ENCODE assay signal across 27 cellular contexts in the genomic region with DNA sequence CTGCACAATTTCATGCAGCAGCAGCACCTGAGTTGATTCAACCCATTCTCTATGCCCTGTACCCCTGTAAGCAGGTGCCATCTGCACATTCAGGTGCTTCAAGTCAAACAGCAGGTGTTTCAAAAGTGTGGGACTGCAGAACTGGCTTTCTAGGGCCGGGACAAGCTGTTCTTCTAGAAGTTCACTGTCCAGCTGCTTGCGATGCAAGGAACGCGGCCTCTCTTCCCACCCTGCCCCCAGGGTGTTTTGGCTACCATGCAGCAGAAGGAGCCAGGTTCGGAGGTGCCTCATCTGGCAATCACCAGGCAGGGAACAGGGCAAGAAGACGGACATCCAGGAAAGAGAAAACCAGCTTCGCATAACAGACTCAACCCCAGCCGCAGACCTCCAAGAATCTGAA. TPM values are rescaled to one million over a fixed set of nuclear protein-coding genes. Genes with fewer than 3 reads are reported as not detected.
DNase-seq lines count a peak whose midpoint lies in the region; ATAC-seq and TF ChIP-seq lines count a peak whose summit lies in the region.
"Had no signal": no experiment of that assay in that cellular context is flagged by ENCODE, and none has a peak within 500 bp of the region (broad histone marks: within the 10 kb centered on the region; RNA-seq: fewer than 3 reads in every experiment).

No MANE protein-coding gene starts in this region.

- H3K79me1 ChIP-seq in H9 (ENCODE audit: insufficient read depth, low read depth, low read length, poor library complexity, severe bottlenecking), result no peaks in the 10 kb centered on the region

- CTCF ChIA-PET in MCF 10A (lab: Yijun Ruan, JAX), result no interaction called here
- CTCF ChIA-PET in mammary epithelial cell (lab: Charles Lee; ENCODE audit: low non-redundant PET), result no interaction called here

- dilution Hi-C loops in mammary epithelial cell (cut with HindIII; ENCODE audit: low sequenced_read_pairs), result no loop called here

- intact Hi-C loops in MCF 10A (cut with micrococcal nuclease) (no loop called here), mammary epithelial cell (cut with micrococcal nuclease) (no loop called here), esophagus muscularis mucosa (cut with DNase I) (no loop called here)

- H3K9me3 ChIP-seq in mammary epithelial cell (replicated peaks; ENCODE audit: insufficient read depth, low read length) (peaks cover 35% of the 10 kb centered on the region), H9 (ENCODE audit: control insufficient read depth, low read depth, low read length) (peaks cover 4% of the 10 kb centered on the region), esophagus muscularis mucosa (peaks cover 0 to 21% (median 6%) of the 10 kb centered on the region in 4 donors)
- H3K9me3 ChIP-seq: BE2C had no signal

- H3K9me3 Mint-ChIP-seq in MCF 10A (ENCODE audit: unreplicated experiment) (peaks cover 9% of the 10 kb centered on the region), H9 (peaks cover 10 to 25% of the 10 kb centered on the region in 2 experiments; a peak in 4 of 5 replicates)
- H3K9me3 Mint-ChIP-seq in stimulated activated naive CD8-positive, alpha-beta T cell treated with anti-CD3 and anti-CD28 coated beads, Interleukin-15, amount 100 ng/mL, for 72 hours, result peaks cover 0 to 28% of the 10 kb centered on the region in 2 donors

- H3K4me3 Mint-ChIP-seq in MCF 10A (ENCODE audit: unreplicated experiment), result no peak overlapping the region
- H3K4me3 Mint-ChIP-seq in H9, result no peak overlapping the region
- H3K4me3 Mint-ChIP-seq in stimulated activated naive CD8-positive, alpha-beta T cell treated with anti-CD3 and anti-CD28 coated beads, Interleukin-15, amount 100 ng/mL, for 72 hours, result no peak overlapping the region
- H3K4me3 Mint-ChIP-seq: CD14-positive monocyte; CD8-positive, alpha-beta memory T cell; GM23338; T-helper 1 cell treated with Interleukin-12 subunit alpha and Interleukin-12 subunit beta and Interleukin-4 antibody, amounts not matched to agents 30 μg/mL and 1 μg/mL, for 36 hours had no signal

- no peak for ATAC-seq in stimulated activated naive CD8-positive, alpha-beta T cell treated with anti-CD3 and anti-CD28 coated beads, Interleukin-15, amount 100 ng/mL, for 72 hours
- no peak for ATAC-seq in HG03175 (IDR thresholded peaks at IDR 0.05; ENCODE audit: unreplicated experiment)
- ATAC-seq: GM12878, GM23338, Panc1 had no signal

- no peak overlapping the region for H2BK120ac ChIP-seq in H9 (ENCODE audit: low read depth, low read length, poor library complexity, severe bottlenecking)

- no peak overlapping the region for H2BK15ac ChIP-seq in H9 (ENCODE audit: low read depth, low read length)

- no peaks in the 10 kb centered on the region for H3K4me1 ChIP-seq in mammary epithelial cell (ENCODE audit: insufficient read depth, low read length)
- peaks cover 22% of the 10 kb centered on the region; the same call in 1 of the 2 replicates for H3K4me1 ChIP-seq in H9 (ENCODE audit: insufficient read depth, low read length)
- no peaks in the 10 kb centered on the region for H3K4me1 ChIP-seq in esophagus muscularis mucosa
- H3K4me1 ChIP-seq: BE2C had no signal

- in situ Hi-C loops in mammary epithelial cell (cut with MboI; ENCODE audit: low sequenced_read_pairs in 2 of 2), result no loop called here

- no peak overlapping the region for H4K91ac ChIP-seq in H9 (ENCODE audit: insufficient read length, low read depth, low read length)

- H3K9ac ChIP-seq in mammary epithelial cell (ENCODE audit: insufficient read depth, low read length) (no peak overlapping the region), H9 (ENCODE audit: extremely low read depth, insufficient read length, low read length) (no peak overlapping the region)

- H4K20me1 ChIP-seq in mammary epithelial cell (ENCODE audit: insufficient read depth, low read length) (no peaks in the 10 kb centered on the region), H9 (ENCODE audit: control insufficient read depth, insufficient read depth, insufficient read length) (no peaks in the 10 kb centered on the region)

- no peak overlapping the region for H3K18ac ChIP-seq in H9 (ENCODE audit: insufficient read length, low read depth, low read length)

- no peak overlapping the region for H3K27ac Mint-ChIP-seq in MCF 10A (ENCODE audit: low read depth, unreplicated experiment)
- H3K27ac Mint-ChIP-seq in H9, result no peak overlapping the region; a peak in 1 of 7 replicates
- no peak overlapping the region for H3K27ac Mint-ChIP-seq in stimulated activated naive CD8-positive, alpha-beta T cell treated with anti-CD3 and anti-CD28 coated beads, Interleukin-15, amount 100 ng/mL, for 72 hours
- H3K27ac Mint-ChIP-seq: CD14-positive monocyte; CD8-positive, alpha-beta memory T cell; GM23338; T-helper 1 cell treated with Interleukin-12 subunit alpha and Interleukin-12 subunit beta and Interleukin-4 antibody, amounts not matched to agents 30 μg/mL and 1 μg/mL, for 36 hours had no signal

- no peaks in the 10 kb centered on the region for H3K36me3 Mint-ChIP-seq in MCF 10A (ENCODE audit: insufficient read depth, unreplicated experiment)
- peaks cover 16 to 30% (median 23%) of the 10 kb centered on the region in 3 experiments for H3K36me3 Mint-ChIP-seq in H9 (ENCODE audit: insufficient read depth in 1 of 3, low read depth in 3 of 3)
- H3K36me3 Mint-ChIP-seq: CD14-positive monocyte; CD8-positive, alpha-beta memory T cell had no signal

- no peak overlapping the region for H4K8ac ChIP-seq in H9 (replicated peaks; ENCODE audit: insufficient read length, low read depth, low read length)

- H3K4me2 ChIP-seq in mammary epithelial cell (ENCODE audit: insufficient read depth, low read depth, low read length) (no peak overlapping the region), H9 (ENCODE audit: insufficient read depth, insufficient read length, low read length) (no peak overlapping the region)

- H3K27ac ChIP-seq in mammary epithelial cell (ENCODE audit: insufficient read depth, low read depth, low read length) (no peak overlapping the region), H9 (ENCODE audit: insufficient read length, low read depth, low read length) (no peak overlapping the region), esophagus muscularis mucosa (replicated peaks in 1 of 4) (no peak overlapping the region)
- H3K27ac ChIP-seq: SK-N-MC had no signal

- BruUV-seq in MCF 10A (replicated peaks; lab: Mats Ljungman, UMichigan) (no TSS peak), mammary epithelial cell (replicated peaks; lab: Mats Ljungman, UMichigan) (no TSS peak)

- H2BK12ac ChIP-seq in H9 (ENCODE audit: insufficient read length, low read depth, low read length), result no peak overlapping the region

- no peaks in the 10 kb centered on the region for H3K27me3 ChIP-seq in mammary epithelial cell (ENCODE audit: insufficient read depth, low read length)
- no peaks in the 10 kb centered on the region for H3K27me3 ChIP-seq in H9 (ENCODE audit: insufficient read depth, low read length)
- peaks cover 0 to 9% (median 0%) of the 10 kb centered on the region in 4 donors for H3K27me3 ChIP-seq in esophagus muscularis mucosa
- H3K27me3 ChIP-seq: BE2C had no signal

- H3K27me3 Mint-ChIP-seq in MCF 10A (ENCODE audit: insufficient read depth, unreplicated experiment) (no peaks in the 10 kb centered on the region), H9 (ENCODE audit: low read depth) (peaks cover 2% of the 10 kb centered on the region; the same call in 1 of the 2 replicates)
- peaks cover 8% of the 10 kb centered on the region for H3K27me3 Mint-ChIP-seq in stimulated activated naive CD8-positive, alpha-beta T cell treated with anti-CD3 and anti-CD28 coated beads, Interleukin-15, amount 100 ng/mL, for 72 hours
- H3K27me3 Mint-ChIP-seq: CD8-positive, alpha-beta memory T cell had no signal

- peak; percentile 17 for DNase-seq in MCF 10A (ENCODE audit: unreplicated experiment)
- DNase-seq in mammary epithelial cell, result no peak
- no peak for DNase-seq in H9
- peak; percentile 70 for DNase-seq in esophagus muscularis mucosa (ENCODE audit: extremely low spot score)
- no peak for DNase-seq in Ammon's horn (ENCODE audit: low spot score)
- DNase-seq in activated effector memory CD4-positive, alpha-beta T cell treated with Interleukin-2 at 50 U/mL for 16 hours, result no peak
- no peak for DNase-seq in stimulated activated naive CD8-positive, alpha-beta T cell treated with anti-CD3 and anti-CD28 coated beads, Interleukin-15, amount 100 ng/mL, for 72 hours
- DNase-seq: BE2C; Calu3; CD8-positive, alpha-beta memory T cell; HCEC 1CT; NCI-H1092; NCI-H1417 treated with DMSO at 0.1 percent for 48 hours; NCI-H1694 treated with DMSO at 0.1 percent for 48 hours; NCI-H2081; NCI-H2227 treated with DMSO at 0.1 percent for 48 hours; NCI-H82; SIG-M5 had no signal

- H2BK20ac ChIP-seq in H9 (ENCODE audit: low read depth, low read length, poor library complexity, severe bottlenecking), result no peak overlapping the region

- H2BK5ac ChIP-seq in H9 (ENCODE audit: insufficient read length, low read length), result no peak overlapping the region

- H2AFZ ChIP-seq in mammary epithelial cell (ENCODE audit: low read depth, low read length) (no peak overlapping the region), H9 (ENCODE audit: low read length) (no peak overlapping the region)
- H2AFZ ChIP-seq: GM23338 had no signal

- H3K79me2 ChIP-seq in mammary epithelial cell (ENCODE audit: insufficient read depth, low read length), result no peaks in the 10 kb centered on the region
- H3K79me2 ChIP-seq in H9 (ENCODE audit: insufficient read depth, low read length), result peaks cover 9% of the 10 kb centered on the region; the same call in 1 of the 2 replicates

- H3K4me3 ChIP-seq in mammary epithelial cell (replicated peaks in 1 of 3; ENCODE audit: insufficient read depth in 1 of 3, low read depth in 2 of 3, low read length in 3 of 3) (no peak overlapping the region), esophagus muscularis mucosa (no peak overlapping the region)
- H3K4me3 ChIP-seq: GM12878, GM23338, SK-N-MC had no signal

- H3K36me3 ChIP-seq in mammary epithelial cell (ENCODE audit: insufficient read depth, low read length) (no peaks in the 10 kb centered on the region), esophagus muscularis mucosa (no peaks in the 10 kb centered on the region)
- H3K36me3 ChIP-seq: BE2C had no signal

- H3K56ac ChIP-seq in H9 (ENCODE audit: insufficient read length, low read depth, low read length), result no peak overlapping the region

- no peak overlapping the region for H4K5ac ChIP-seq in H9 (ENCODE audit: insufficient read length, low read depth, low read length)

- TF ChIP-seq CTCF in MCF 10A (IDR thresholded peaks at IDR 0.05; ENCODE audit: unreplicated experiment) (no peak), mammary epithelial cell (conservative IDR thresholded peaks at IDR 0.05 in 1 of 2, IDR thresholded peaks at IDR 0.05 in 1 of 2; ENCODE audit: extremely low read depth in 1 of 2, insufficient read depth in 1 of 2, low read depth in 1 of 2, low read length in 2 of 2) (no peak), H9 (conservative IDR thresholded peaks at IDR 0.05) (no peak), esophagus muscularis mucosa (IDR thresholded peaks at IDR 0.05) (no peak)

- no peak overlapping the region for H2AK5ac ChIP-seq in H9 (ENCODE audit: insufficient read length, low read length)

- no peaks in the 10 kb centered on the region for H3K23me2 ChIP-seq in H9 (ENCODE audit: insufficient read length, low read depth, low read length, poor library complexity, severe bottlenecking)

- H3K14ac ChIP-seq in H9 (ENCODE audit: insufficient read depth, low read length), result peak overlapping the region; percentile 1; the same call in 1 of the 2 replicates

- H3K4me1 Mint-ChIP-seq in MCF 10A (ENCODE audit: insufficient read depth, unreplicated experiment), result no peaks in the 10 kb centered on the region
- H3K4me1 Mint-ChIP-seq in H9, result peaks cover 53 to 57% of the 10 kb centered on the region in 2 experiments
- no peaks in the 10 kb centered on the region for H3K4me1 Mint-ChIP-seq in stimulated activated naive CD8-positive, alpha-beta T cell treated with anti-CD3 and anti-CD28 coated beads, Interleukin-15, amount 100 ng/mL, for 72 hours
- H3K4me1 Mint-ChIP-seq: CD14-positive monocyte; CD8-positive, alpha-beta memory T cell; GM23338 had no signal

- POLR2A ChIA-PET in MCF 10A (lab: Yijun Ruan, JAX), result interaction anchor here (0.6 kb wide), 1 partner anchor 106 kb away, joined by 3 read pairs; no protein-coding TSS in a partner anchor

- TF ChIP-seq POLR2A in esophagus muscularis mucosa (IDR thresholded peaks at IDR 0.05; ENCODE audit: low read depth), result no peak

- no peak overlapping the region for H3T11ph ChIP-seq in H9 (ENCODE audit: low read length)

- H3K4ac ChIP-seq in H9 (ENCODE audit: low read depth, low read length), result no peak overlapping the region

- H3K23ac ChIP-seq in H9 (ENCODE audit: insufficient read length, low read depth, low read length), result no peak overlapping the region

- TF ChIP-seq EP300 in esophagus muscularis mucosa (IDR thresholded peaks at IDR 0.05), result no peak

- 46% methylated on average over 5 of the region's 8 CpGs for WGBS in mammary epithelial cell (ENCODE audit: low coverage, missing lambda C conversion rate)
- no CpG with 5 or more reads among the region's 8 CpGs for WGBS in H9 (ENCODE audit: extremely low coverage, insufficient read length, low lambda C conversion rate)
- 89% methylated on average over 8 of the region's 8 CpGs for WGBS in esophagus muscularis mucosa

RNA-seq across cellular contexts. Expression of a gene that starts 35.3 kb away (rescaled TPM):
- total RNA-seq in MCF 10A (2022) (not detected in 2 replicates), mammary epithelial cell (not detected), H9 (2021) (6.1 TPM in 2 replicates), esophagus muscularis mucosa (under 1 TPM in 1 of 4 donors, not detected in 3; 0.17 TPM)
- polyA plus RNA-seq in mammary epithelial cell, result not detected
- polyA minus RNA-seq in mammary epithelial cell, result not detected
- total RNA-seq: Calu3; CD8-positive, alpha-beta memory T cell; NCI-H460; OCI-LY7 had no signal
- polyA plus RNA-seq: CD8-positive, alpha-beta memory T cell had no signal

Comparison
In these comparisons a context has a peak if more than half of its experiments do, and no peak if none do; other contexts are left out.
1. DNase-seq: peak in MCF 10A (single experiment) and esophagus muscularis mucosa (single experiment); none in mammary epithelial cell (single experiment), H9 (single experiment), Ammon's horn (single experiment), activated effector memory CD4-positive, alpha-beta T cell treated with Interleukin-2 at 50 U/mL for 16 hours (single experiment) and stimulated activated naive CD8-positive, alpha-beta T cell treated with anti-CD3 and anti-CD28 coated beads, Interleukin-15, amount 100 ng/mL, for 72 hours (0 of 2).